23 cellular contexts compared by ENCODE assay signal in genomic region chr3:81660036-81660435, GRCh38.
"Had no signal": no experiment of that assay in that cellular context is flagged by ENCODE, and none has a peak within 500 bp of the region (broad histone marks: within the 10 kb centered on the region; RNA-seq: fewer than 3 reads in every experiment).

No MANE protein-coding gene starts in this region.

- H3K36me3 ChIP-seq: esophagus squamous epithelium, gastrocnemius medialis, left ventricle myocardium inferior, lower lobe of right lung had no signal

- H3K4me1 Mint-ChIP-seq: mesothelial cell of epicardium had no signal

- H3K4me3 ChIP-seq: coronary artery, dorsolateral prefrontal cortex, esophagus squamous epithelium, gastrocnemius medialis, heart right ventricle, left ventricle myocardium inferior, lower lobe of right lung, mucosa of descending colon had no signal

- H3K4me3 Mint-ChIP-seq: mesothelial cell of epicardium, naive B cell had no signal

- H3K9me3 ChIP-seq: esophagus squamous epithelium, gastrocnemius medialis, heart right ventricle, left ventricle myocardium inferior, lower lobe of right lung, mucosa of descending colon had no signal

- DNase-seq: dermis blood vessel endothelial cell; dorsolateral prefrontal cortex; effector CD4-positive, alpha-beta T cell; effector memory CD4-positive, alpha-beta T cell; esophagus squamous epithelium; foreskin fibroblast; foreskin melanocyte; gastrocnemius medialis; glutamatergic neuron; head of caudate nucleus; heart right ventricle; hippocampal formation; left cardiac atrium; left ventricle myocardium inferior; lower lobe of right lung; mesenchymal stem cell; mucosa of descending colon; naive B cell had no signal

- H3K36me3 Mint-ChIP-seq: mesothelial cell of epicardium, naive B cell had no signal

- H3K27me3 Mint-ChIP-seq: naive B cell had no signal

- H3K9me3 Mint-ChIP-seq: mesothelial cell of epicardium, naive B cell had no signal

- ATAC-seq: gastrocnemius medialis, heart right ventricle, left cardiac atrium, lower lobe of right lung, mucosa of descending colon had no signal

- FAIRE-seq: colon, endothelial cell of umbilical vein, keratinocyte had no signal

- H3K27ac ChIP-seq: coronary artery, dorsolateral prefrontal cortex, esophagus squamous epithelium, gastrocnemius medialis, heart right ventricle, left ventricle myocardium inferior, lower lobe of right lung had no signal

- H3K4me1 ChIP-seq: lower lobe of right lung had no signal

- H3K27me3 ChIP-seq: dorsolateral prefrontal cortex, esophagus squamous epithelium, gastrocnemius medialis, heart right ventricle had no signal

- H3K27ac Mint-ChIP-seq: mesothelial cell of epicardium, naive B cell had no signal
